ENCODE assay signal across 18 cellular contexts in genomic region chr16:87165885-87166284, GRCh38.
"Had no signal": no experiment of that assay in that cellular context is flagged by ENCODE, and none has a peak within 500 bp of the region (broad histone marks: within the 10 kb centered on the region; RNA-seq: fewer than 3 reads in every experiment).

No MANE protein-coding gene starts in this region.

- H3K36me3 ChIP-seq: ascending aorta, SJCRH30 had no signal

- DNase-seq: activated CD4-positive, alpha-beta T cell treated with anti-CD3 and anti-CD28 coated beads for 4 hours; activated CD4-positive, alpha-beta T cell treated with anti-CD3 and anti-CD28 coated beads, Interleukin-2, amount 50 U/mL, for 4 hours; activated CD8-positive, alpha-beta memory T cell treated with anti-CD3 and anti-CD28 coated beads, Interleukin-2, amount 50 U/mL, for 48 hours; activated CD8-positive, alpha-beta T cell treated with anti-CD3 and anti-CD28 coated beads, Interleukin-2, amount 10 ng/mL, durations not matched to agents 7 days and 5 days; activated T-cell treated with anti-CD3 and anti-CD28 coated beads, Interleukin-2, amount 50 U/mL, for 1 hour; NCI-H1092; NCI-H1417; NCI-H2029; NCI-H2107; NCI-H446 treated with DMSO at 0.1 percent for 48 hours; NCI-H526 treated with DMSO at 0.1 percent for 48 hours; NCI-H82; Right ventricle myocardium superior; SJCRH30; SK-N-SH; T-helper 1 cell had no signal

- H3K4me3 ChIP-seq: ascending aorta, SJCRH30 had no signal

- H3K27me3 ChIP-seq: ascending aorta, SJCRH30 had no signal

- ATAC-seq: activated CD4-positive, CD25-positive, alpha-beta regulatory T cell treated with anti-CD3 and anti-CD28 coated beads, Interleukin-2, amount 50 U/mL, for 24 hours; activated CD8-positive, alpha-beta T cell treated with anti-CD3 and anti-CD28 coated beads, Interleukin-2, amount 10 ng/mL, durations not matched to agents 7 days and 5 days had no signal
